ENCODE assay signal across 9 cellular contexts in genomic region chr2:949894-950626, GRCh38. TPM values are rescaled to one million over a fixed set of nuclear protein-coding genes. Genes with fewer than 3 reads are reported as not detected.
A peak's percentile ranks its signal among the peaks of the same experiment; 100 is the strongest.
DNase-seq lines count a peak whose midpoint lies in the region; ATAC-seq and TF ChIP-seq lines count a peak whose summit lies in the region.
"Had no signal": no experiment of that assay in that cellular context is flagged by ENCODE, and none has a peak within 500 bp of the region (broad histone marks: within the 10 kb centered on the region; RNA-seq: fewer than 3 reads in every experiment).

No MANE protein-coding gene starts in this region.

- no peaks in the 10 kb centered on the region for H3K27me3 ChIP-seq in endocrine pancreas (ENCODE audit: control insufficient read depth, insufficient read depth, low read length)

- no peaks in the 10 kb centered on the region for H3K9me3 ChIP-seq in endocrine pancreas (ENCODE audit: control insufficient read depth, low read length)

- TF ChIP-seq CTCF in osteocyte (IDR thresholded peaks at IDR 0.05), result no peak

- no peaks in the 10 kb centered on the region for H3K9me3 Mint-ChIP-seq in osteocyte (ENCODE audit: unreplicated experiment)

- H3K4me3 Mint-ChIP-seq in osteocyte (ENCODE audit: unreplicated experiment), result peak overlapping the region; percentile 70

- DNase-seq in COR-L47 (lab: John Stamatoyannopoulos, UW) (peak; percentile 32), NCI-H2171 treated with DMSO at 0.1 percent for 48 hours (lab: John Stamatoyannopoulos, UW) (peak; percentile 62), osteocyte (ENCODE audit: extremely low spot score, unreplicated experiment) (no peak), Kasumi-1 (lab: John Stamatoyannopoulos, UW) (no peak), hippocampal formation (lab: John Stamatoyannopoulos, UW) (no peak), HK-2 (ENCODE audit: unreplicated experiment) (no peak)

- peaks cover 14% of the 10 kb centered on the region for H3K4me1 Mint-ChIP-seq in osteocyte (ENCODE audit: unreplicated experiment)

- H3K27ac Mint-ChIP-seq in osteocyte (ENCODE audit: unreplicated experiment), result no peak overlapping the region

- peak overlapping the region; percentile 64 for H3K4me3 ChIP-seq in endocrine pancreas (ENCODE audit: control insufficient read depth, insufficient read depth, low read length)

- peak overlapping the region; percentile 61 for H3K9ac ChIP-seq in endocrine pancreas (ENCODE audit: control insufficient read depth, insufficient read depth, low read length)

- no peak for ATAC-seq in HG02938 (IDR thresholded peaks at IDR 0.05; ENCODE audit: unreplicated experiment)

- H3K4me1 ChIP-seq in endocrine pancreas (ENCODE audit: control insufficient read depth, insufficient read depth, low read length), result peaks cover 5% of the 10 kb centered on the region

- no peaks in the 10 kb centered on the region for H3K36me3 ChIP-seq in endocrine pancreas (ENCODE audit: control insufficient read depth, insufficient read depth, low read length)

- peaks cover 42% of the 10 kb centered on the region for H3K27me3 Mint-ChIP-seq in osteocyte (ENCODE audit: unreplicated experiment)

- H3K36me3 Mint-ChIP-seq in osteocyte (ENCODE audit: unreplicated experiment), result peaks cover 1% of the 10 kb centered on the region

RNA-seq across cellular contexts. Expression of gene SNTG2, which starts 0.6 kb away (rescaled TPM):
- not detected in 2 replicates for total RNA-seq in osteocyte
- total RNA-seq: endothelial cell of umbilical vein had no signal

Comparison
In these comparisons a context has a peak if more than half of its experiments do, and no peak if none do; other contexts are left out.
1. DNase-seq: peak in COR-L47 (single experiment) and NCI-H2171 treated with DMSO at 0.1 percent for 48 hours (single experiment); none in osteocyte (single experiment), Kasumi-1 (0 of 2), hippocampal formation (0 of 2) and HK-2 (single experiment).